Comparison of ENCODE assay signal across 8 cellular contexts in genomic region chr17:1762906-1763829, GRCh38. TPM values are rescaled to one million over a fixed set of nuclear protein-coding genes. Genes with fewer than 3 reads are reported as not detected.
DNase-seq lines count a peak whose midpoint lies in the region; ATAC-seq and TF ChIP-seq lines count a peak whose summit lies in the region.

No MANE protein-coding gene starts in this region.

- peaks cover 30 to 40% (median 30%) of the 10 kb centered on the region in 3 donors for H3K4me1 Mint-ChIP-seq in CD8-positive, alpha-beta memory T cell

- no peaks in the 10 kb centered on the region for H3K9me3 ChIP-seq in CD8-positive, alpha-beta memory T cell (ENCODE audit: low read length)
- H3K9me3 ChIP-seq in lower lobe of right lung (no peaks in the 10 kb centered on the region), upper lobe of left lung (no peaks in the 10 kb centered on the region)

- POLR2A ChIA-PET in CD8-positive, alpha-beta memory T cell (lab: Charles Lee): interaction anchor here (0.5 to 2.4 kb wide), 2 partner anchors 8 to 39 kb away, joined by 3 to 14 read pairs; partner anchors contain the start of gene WDR81

- H3K9me3 Mint-ChIP-seq in CD8-positive, alpha-beta memory T cell: no peaks in the 10 kb centered on the region

- no peak for TF ChIP-seq POLR2A in upper lobe of left lung (IDR thresholded peaks at IDR 0.05)

- CTCF ChIA-PET in CD8-positive, alpha-beta memory T cell (lab: Charles Lee): interaction anchor here (2.0 to 2.2 kb wide), 2 partner anchors 20 to 43 kb away, joined by 5 to 8 read pairs; no protein-coding TSS in a partner anchor

- H3K36me3 Mint-ChIP-seq in CD8-positive, alpha-beta memory T cell: no peaks in the 10 kb centered on the region

- ATAC-seq in lower lobe of right lung (peak; percentile 27 to 38), upper lobe of left lung (ENCODE audit: low FRiP score in 2 of 2) (peak; percentile 25 to 76), HG03342 (IDR thresholded peaks at IDR 0.05; ENCODE audit: unreplicated experiment) (no peak), GM21360 (IDR thresholded peaks at IDR 0.05; ENCODE audit: unreplicated experiment) (no peak)

- no peaks in the 10 kb centered on the region for H3K27me3 ChIP-seq in CD8-positive, alpha-beta memory T cell (ENCODE audit: insufficient read depth, low read length, poor library complexity, severe bottlenecking)
- H3K27me3 ChIP-seq in lower lobe of right lung (ENCODE audit: low read depth): no peaks in the 10 kb centered on the region
- H3K27me3 ChIP-seq in upper lobe of left lung: no peaks in the 10 kb centered on the region

- H3K27ac Mint-ChIP-seq in CD8-positive, alpha-beta memory T cell: peak overlapping the region in 7 of 8 donors; percentile 86 to 95 (median 89)

- no peak for TF ChIP-seq EP300 in upper lobe of left lung (IDR thresholded peaks at IDR 0.05)

- peak overlapping the region in 4 of 7 donors; percentile 38 to 79 (median 60) for H3K4me3 Mint-ChIP-seq in CD8-positive, alpha-beta memory T cell

- H3K4me1 ChIP-seq in CD8-positive, alpha-beta memory T cell (ENCODE audit: insufficient read depth, low read length): peaks cover 33% of the 10 kb centered on the region
- H3K4me1 ChIP-seq in lower lobe of right lung: peaks cover 36% of the 10 kb centered on the region
- peaks cover 20 to 37% (median 30%) of the 10 kb centered on the region in 4 donors for H3K4me1 ChIP-seq in upper lobe of left lung

- 66 to 67% methylated on average over 16 to 21 of the region's 21 CpGs for WGBS in upper lobe of left lung, 2 donors

- H3K27me3 Mint-ChIP-seq in CD8-positive, alpha-beta memory T cell: peaks cover 1 to 4% of the 10 kb centered on the region in 2 donors

- H3K27ac ChIP-seq in CD8-positive, alpha-beta memory T cell (ENCODE audit: low read depth, low read length): peak overlapping the region; percentile 38
- H3K27ac ChIP-seq in lower lobe of right lung (peak overlapping the region; percentile 75), upper lobe of left lung (peak overlapping the region; percentile 70 to 79 (median 75))

- TF ChIP-seq CTCF in cardiac fibroblast (IDR thresholded peaks at IDR 0.05; ENCODE audit: low read depth, low read length): no peak
- no peak for TF ChIP-seq CTCF in lower lobe of right lung (IDR thresholded peaks at IDR 0.05)
- TF ChIP-seq CTCF in upper lobe of left lung (IDR thresholded peaks at IDR 0.05): no peak

- no peak overlapping the region for H3K4me3 ChIP-seq in CD8-positive, alpha-beta memory T cell (ENCODE audit: low read length)
- H3K4me3 ChIP-seq in cardiac fibroblast (replicated peaks in 1 of 2; ENCODE audit: low read depth in 2 of 2, low read length in 2 of 2) (peak overlapping the region; percentile 59 to 76), lower lobe of right lung (peak overlapping the region; percentile 52), upper lobe of left lung (peak overlapping the region in 3 of 4 donors; percentile 25 to 26 (median 26))

- no peak for DNase-seq in CD8-positive, alpha-beta memory T cell
- peak; percentile 81 for DNase-seq in NCI-H82 treated with DMSO at 0.1 percent for 48 hours (lab: John Stamatoyannopoulos, UW; ENCODE audit: unreplicated experiment)
- peak; percentile 58 to 89 for DNase-seq in cardiac fibroblast (ENCODE audit: low read depth in 2 of 2)
- DNase-seq in lower lobe of right lung: no peak
- no peak for DNase-seq in upper lobe of left lung
- DNase-seq in DMS79 treated with DMSO at 0.1 percent for 48 hours (lab: John Stamatoyannopoulos, UW): no peak

- intact Hi-C loops in lower lobe of right lung (cut with DNase I): no loop called here

- H3K36me3 ChIP-seq in CD8-positive, alpha-beta memory T cell (ENCODE audit: insufficient read depth, low read length): no peaks in the 10 kb centered on the region
- no peaks in the 10 kb centered on the region for H3K36me3 ChIP-seq in lower lobe of right lung
- H3K36me3 ChIP-seq in upper lobe of left lung: no peaks in the 10 kb centered on the region

RNA-seq across cellular contexts. Expression of gene SERPINF1, which starts 1.3 kb away (rescaled TPM):
- total RNA-seq in CD8-positive, alpha-beta memory T cell: 1 to 10 TPM; 1.2 to 2.1 TPM
- polyA plus RNA-seq in CD8-positive, alpha-beta memory T cell: 2.4 TPM
- total RNA-seq in lower lobe of right lung (204 TPM), upper lobe of left lung (100 to 1,000 TPM in 4 of 6 donors, 10 to 100 TPM in 2; 69.8 to 235 (median 114) TPM)

RNA-seq across cellular contexts. Expression of gene SERPINF2, which starts 20.5 kb away (rescaled TPM):
- total RNA-seq in CD8-positive, alpha-beta memory T cell: under 1 TPM; 0.13 to 0.33 TPM
- polyA plus RNA-seq in CD8-positive, alpha-beta memory T cell: not detected
- total RNA-seq in lower lobe of right lung: 24.1 TPM
- total RNA-seq in upper lobe of left lung: 10 to 100 TPM in 5 of 6 donors, 1 to 10 TPM in 1; 4.6 to 48.2 (median 24.6) TPM

RNA-seq across cellular contexts. Expression of gene WDR81, which starts 38.7 kb away (rescaled TPM):
- 10 to 100 TPM; 21.1 to 23.7 TPM for total RNA-seq in CD8-positive, alpha-beta memory T cell
- polyA plus RNA-seq in CD8-positive, alpha-beta memory T cell: 20.4 TPM
- 49.9 TPM for total RNA-seq in lower lobe of right lung
- total RNA-seq in upper lobe of left lung: 100 to 1,000 TPM in 2 of 6 donors, 10 to 100 TPM in 4; 47.4 to 162 (median 60.8) TPM

RNA-seq across cellular contexts. Expression of gene TLCD2, which starts 53.0 kb away (rescaled TPM):
- under 1 TPM; 0.09 to 0.22 TPM for total RNA-seq in CD8-positive, alpha-beta memory T cell
- polyA plus RNA-seq in CD8-positive, alpha-beta memory T cell: 0.32 TPM
- total RNA-seq in lower lobe of right lung (13.4 TPM), upper lobe of left lung (10 to 100 TPM; 11.3 to 24.7 (median 14.9) TPM)

Comparison
In these comparisons a context has a peak if more than half of its experiments do, and no peak if none do; other contexts are left out.
1. DNase-seq: peak in NCI-H82 treated with DMSO at 0.1 percent for 48 hours (single experiment) and cardiac fibroblast (2 of 2); none in CD8-positive, alpha-beta memory T cell (0 of 5), lower lobe of right lung (single experiment), upper lobe of left lung (0 of 2) and DMS79 treated with DMSO at 0.1 percent for 48 hours (single experiment).
2. ATAC-seq: peak in lower lobe of right lung (2 of 2) and upper lobe of left lung (2 of 2); none in HG03342 (single experiment) and GM21360 (single experiment).
3. RNA of gene SERPINF1, which starts 1.3 kb away (total RNA-seq): 204 TPM in lower lobe of right lung (single experiment) and 69.8 to 235 TPM in upper lobe of left lung; 1.2 to 2.1 TPM in CD8-positive, alpha-beta memory T cell; every median in the first group is over 10 times any median in the second.
4. RNA of gene SERPINF2, which starts 20.5 kb away (total RNA-seq): 4.6 to 48.2 TPM in upper lobe of left lung and 24.1 TPM in lower lobe of right lung (single experiment); 0.13 to 0.33 TPM in CD8-positive, alpha-beta memory T cell; every median in the first group is over 4 times any median in the second.
5. Peak in every context shown above with its lines, with median percentiles within 50 percentile points of each other: H3K27ac ChIP-seq.